In the genomic region with DNA sequence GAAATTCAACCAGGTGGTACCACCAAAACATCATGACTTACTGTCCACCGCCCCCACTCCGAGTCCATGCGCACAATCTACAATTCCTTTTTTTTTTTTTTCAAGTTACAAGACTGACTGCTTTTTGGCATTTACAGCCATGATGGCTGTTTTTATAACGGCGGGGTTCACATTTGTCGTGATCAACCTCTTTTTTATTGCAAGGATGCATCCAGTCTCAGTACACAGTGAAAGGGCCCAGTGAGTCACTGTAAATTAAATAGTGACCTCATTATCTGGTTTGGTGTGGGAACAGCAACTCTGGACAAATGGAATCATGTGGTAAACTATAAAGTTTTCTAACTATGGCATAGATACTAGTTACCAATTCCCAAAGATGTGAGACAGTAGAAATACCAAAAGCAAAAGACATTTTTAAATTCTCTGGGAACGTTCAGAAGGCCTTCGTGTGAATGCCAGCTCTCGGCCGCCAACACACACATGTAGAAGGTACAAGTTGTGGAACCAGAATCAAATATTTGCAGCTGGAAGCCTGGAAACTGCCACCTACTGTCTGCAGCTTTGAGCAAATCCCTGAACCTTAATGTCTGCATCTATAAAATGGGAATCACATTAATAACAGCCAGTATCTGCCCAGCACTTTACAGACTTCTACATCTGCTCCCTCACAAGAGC, we compare ENCODE assay signal across 1 cellular context.
TF ChIP-seq lines count a peak whose summit lies in the region.

No MANE protein-coding gene starts in this region.

TF ChIP-seq in SK-N-SH treated with all-trans-retinoic acid at 6 μM for 48 hours, 23 proteins besides CTCF, POLR2A, EP300 and RAD21 (continued from another document):
- TF ChIP-seq, protein P1, sequence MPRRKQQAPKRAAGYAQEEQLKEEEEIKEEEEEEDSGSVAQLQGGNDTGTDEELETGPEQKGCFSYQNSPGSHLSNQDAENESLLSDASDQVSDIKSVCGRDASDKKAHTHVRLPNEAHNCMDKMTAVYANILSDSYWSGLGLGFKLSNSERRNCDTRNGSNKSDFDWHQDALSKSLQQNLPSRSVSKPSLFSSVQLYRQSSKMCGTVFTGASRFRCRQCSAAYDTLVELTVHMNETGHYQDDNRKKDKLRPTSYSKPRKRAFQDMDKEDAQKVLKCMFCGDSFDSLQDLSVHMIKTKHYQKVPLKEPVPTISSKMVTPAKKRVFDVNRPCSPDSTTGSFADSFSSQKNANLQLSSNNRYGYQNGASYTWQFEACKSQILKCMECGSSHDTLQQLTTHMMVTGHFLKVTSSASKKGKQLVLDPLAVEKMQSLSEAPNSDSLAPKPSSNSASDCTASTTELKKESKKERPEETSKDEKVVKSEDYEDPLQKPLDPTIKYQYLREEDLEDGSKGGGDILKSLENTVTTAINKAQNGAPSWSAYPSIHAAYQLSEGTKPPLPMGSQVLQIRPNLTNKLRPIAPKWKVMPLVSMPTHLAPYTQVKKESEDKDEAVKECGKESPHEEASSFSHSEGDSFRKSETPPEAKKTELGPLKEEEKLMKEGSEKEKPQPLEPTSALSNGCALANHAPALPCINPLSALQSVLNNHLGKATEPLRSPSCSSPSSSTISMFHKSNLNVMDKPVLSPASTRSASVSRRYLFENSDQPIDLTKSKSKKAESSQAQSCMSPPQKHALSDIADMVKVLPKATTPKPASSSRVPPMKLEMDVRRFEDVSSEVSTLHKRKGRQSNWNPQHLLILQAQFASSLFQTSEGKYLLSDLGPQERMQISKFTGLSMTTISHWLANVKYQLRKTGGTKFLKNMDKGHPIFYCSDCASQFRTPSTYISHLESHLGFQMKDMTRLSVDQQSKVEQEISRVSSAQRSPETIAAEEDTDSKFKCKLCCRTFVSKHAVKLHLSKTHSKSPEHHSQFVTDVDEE (CRISPR knock-in tag; IDR thresholded peaks at IDR 0.05) = no peak
TF ChIP-seq in SK-N-SH treated with all-trans-retinoic acid at 6 μM for 48 hours: peak in this region for 1.
